Comparison of ENCODE assay signal across 8 cellular contexts in genomic region chr1:84301759-84302380, GRCh38. TPM values are rescaled to one million over a fixed set of nuclear protein-coding genes. Genes with fewer than 3 reads are reported as not detected.
DNase-seq lines count a peak whose midpoint lies in the region; ATAC-seq and TF ChIP-seq lines count a peak whose summit lies in the region.

No MANE protein-coding gene starts in this region.

- no peak overlapping the region for H3K27ac Mint-ChIP-seq in CD4-positive, CD25-positive, alpha-beta regulatory T cell
- no peak overlapping the region for H3K27ac Mint-ChIP-seq in neural crest cell (ENCODE audit: unreplicated experiment)

- no peaks in the 10 kb centered on the region for H3K9me3 ChIP-seq in CD4-positive, CD25-positive, alpha-beta regulatory T cell (ENCODE audit: control insufficient read depth in 2 of 2, low read length in 2 of 2)
- no peaks in the 10 kb centered on the region for H3K9me3 ChIP-seq in mammary epithelial cell (replicated peaks; ENCODE audit: insufficient read depth, low read length)

- peaks cover 48% of the 10 kb centered on the region for H3K27me3 ChIP-seq in CD4-positive, CD25-positive, alpha-beta regulatory T cell (ENCODE audit: control insufficient read depth, insufficient read depth, low read length)
- no peaks in the 10 kb centered on the region for H3K27me3 ChIP-seq in mammary epithelial cell (ENCODE audit: insufficient read depth, low read length)

- H3K27ac ChIP-seq in CD4-positive, CD25-positive, alpha-beta regulatory T cell (ENCODE audit: insufficient read depth, low read length, poor library complexity, severe bottlenecking) = no peak overlapping the region
- no peak overlapping the region for H3K27ac ChIP-seq in mammary epithelial cell (ENCODE audit: insufficient read depth, low read depth, low read length)

- peak overlapping the region in 3 of 4 donors; percentile 2 to 78 (median 67) for H3K4me3 Mint-ChIP-seq in CD4-positive, CD25-positive, alpha-beta regulatory T cell
- peak overlapping the region; percentile 68 for H3K4me3 Mint-ChIP-seq in neural crest cell

- H3K4me1 Mint-ChIP-seq in CD4-positive, CD25-positive, alpha-beta regulatory T cell = peaks cover 6 to 37% (median 18%) of the 10 kb centered on the region in 4 donors
- peaks cover 52% of the 10 kb centered on the region for H3K4me1 Mint-ChIP-seq in neural crest cell

- peak overlapping the region; percentile 88 for H2AFZ ChIP-seq in mammary epithelial cell (ENCODE audit: low read depth, low read length)

- peak overlapping the region; percentile 17 for H3K4me3 ChIP-seq in CD4-positive, CD25-positive, alpha-beta regulatory T cell (ENCODE audit: low read depth, low read length)
- peak overlapping the region in 2 of 3 experiments; percentile 2 to 40 for H3K4me3 ChIP-seq in mammary epithelial cell (replicated peaks in 1 of 3; ENCODE audit: insufficient read depth in 1 of 3, low read depth in 2 of 3, low read length in 3 of 3)

- TF ChIP-seq CTCF in mammary epithelial cell (conservative IDR thresholded peaks at IDR 0.05 in 1 of 2, IDR thresholded peaks at IDR 0.05 in 1 of 2; ENCODE audit: extremely low read depth in 1 of 2, insufficient read depth in 1 of 2, low read depth in 1 of 2, low read length in 2 of 2) (no peak), neural crest cell (conservative IDR thresholded peaks at IDR 0.05) (no peak)

- dilution Hi-C loops in mammary epithelial cell (cut with HindIII; ENCODE audit: low sequenced_read_pairs) = no loop called here

- H3K27me3 Mint-ChIP-seq in CD4-positive, CD25-positive, alpha-beta regulatory T cell = peaks cover 68% of the 10 kb centered on the region
- H3K27me3 Mint-ChIP-seq in neural crest cell (ENCODE audit: low read depth) = no peaks in the 10 kb centered on the region

- DNase-seq in CD4-positive, CD25-positive, alpha-beta regulatory T cell = no peak
- DNase-seq in LHCN-M2 (ENCODE audit: low read depth) (peak; percentile 7), mammary epithelial cell (no peak), neural crest cell (ENCODE audit: low read depth, low spot score) (no peak), CD1c-positive myeloid dendritic cell (ENCODE audit: extremely low spot score) (no peak)

- WGBS in mammary epithelial cell (ENCODE audit: low coverage, missing lambda C conversion rate) = 3% methylated on average over 6 of the region's 6 CpGs

- H3K4me1 ChIP-seq in CD4-positive, CD25-positive, alpha-beta regulatory T cell (ENCODE audit: control insufficient read depth, insufficient read depth, low read length, poor library complexity, severe bottlenecking) = peaks cover 15% of the 10 kb centered on the region
- H3K4me1 ChIP-seq in mammary epithelial cell (ENCODE audit: insufficient read depth, low read length) = peaks cover 37% of the 10 kb centered on the region

- no peaks in the 10 kb centered on the region for H3K36me3 Mint-ChIP-seq in CD4-positive, CD25-positive, alpha-beta regulatory T cell
- H3K36me3 Mint-ChIP-seq in neural crest cell (ENCODE audit: low read depth) = peaks cover under 1% of the 10 kb centered on the region

- CTCF ChIA-PET in mammary epithelial cell (lab: Charles Lee; ENCODE audit: low non-redundant PET) = interaction anchor here (0.6 kb wide), 1 partner anchor 454 kb away, joined by 3 read pairs; no protein-coding TSS in a partner anchor

- in situ Hi-C loops in mammary epithelial cell (cut with MboI; ENCODE audit: low sequenced_read_pairs in 2 of 2) = no loop called here

- no peaks in the 10 kb centered on the region for H4K20me1 ChIP-seq in mammary epithelial cell (ENCODE audit: insufficient read depth, low read length)

- no peak for ATAC-seq in CD4-positive, CD25-positive, alpha-beta regulatory T cell (ENCODE audit: low read depth in 2 of 2)
- ATAC-seq in HG02884 (IDR thresholded peaks at IDR 0.05; ENCODE audit: unreplicated experiment) (no peak), GM21526 (IDR thresholded peaks at IDR 0.05; ENCODE audit: low FRiP score, unreplicated experiment) (no peak), HG02571 (IDR thresholded peaks at IDR 0.05; ENCODE audit: unreplicated experiment) (no peak)

- no peaks in the 10 kb centered on the region for H3K79me2 ChIP-seq in mammary epithelial cell (ENCODE audit: insufficient read depth, low read length)

- H3K9ac ChIP-seq in mammary epithelial cell (ENCODE audit: insufficient read depth, low read length) = no peak overlapping the region

- intact Hi-C loops in mammary epithelial cell (cut with micrococcal nuclease) = no loop called here

- no TSS peak for BruUV-seq in mammary epithelial cell (replicated peaks; lab: Mats Ljungman, UMichigan)

- H3K36me3 ChIP-seq in CD4-positive, CD25-positive, alpha-beta regulatory T cell (ENCODE audit: control insufficient read depth, insufficient read depth, low read length) = no peaks in the 10 kb centered on the region
- no peaks in the 10 kb centered on the region for H3K36me3 ChIP-seq in mammary epithelial cell (ENCODE audit: insufficient read depth, low read length)

- H3K4me2 ChIP-seq in mammary epithelial cell (ENCODE audit: insufficient read depth, low read depth, low read length) = peak overlapping the region; percentile 80

- H3K9me3 Mint-ChIP-seq in CD4-positive, CD25-positive, alpha-beta regulatory T cell = peaks cover 0 to 7% (median 1%) of the 10 kb centered on the region in 7 donors
- H3K9me3 Mint-ChIP-seq in neural crest cell = peaks cover 1% of the 10 kb centered on the region

RNA-seq across cellular contexts. Expression of gene SAMD13, which starts 0.4 kb away (rescaled TPM):
- total RNA-seq in CD4-positive, CD25-positive, alpha-beta regulatory T cell = not detected
- under 1 TPM in 3 of 4 donors, not detected in 1; 0.17 to 0.42 (median 0.31) TPM for polyA plus RNA-seq in CD4-positive, CD25-positive, alpha-beta regulatory T cell
- total RNA-seq in LHCN-M2 (2014; rRNA removed) (0.58 and 0.98 TPM in 2 replicates), mammary epithelial cell (under 1 TPM; 0.33 to 0.80 TPM), neural crest cell (2.1 and 2.3 TPM in 2 replicates)
- 0.21 TPM for polyA plus RNA-seq in LHCN-M2 (2012)
- polyA plus RNA-seq in mammary epithelial cell = 0.35 TPM
- not detected for polyA minus RNA-seq in mammary epithelial cell
